Comparison of ENCODE assay signal across 9 cellular contexts in the genomic region with DNA sequence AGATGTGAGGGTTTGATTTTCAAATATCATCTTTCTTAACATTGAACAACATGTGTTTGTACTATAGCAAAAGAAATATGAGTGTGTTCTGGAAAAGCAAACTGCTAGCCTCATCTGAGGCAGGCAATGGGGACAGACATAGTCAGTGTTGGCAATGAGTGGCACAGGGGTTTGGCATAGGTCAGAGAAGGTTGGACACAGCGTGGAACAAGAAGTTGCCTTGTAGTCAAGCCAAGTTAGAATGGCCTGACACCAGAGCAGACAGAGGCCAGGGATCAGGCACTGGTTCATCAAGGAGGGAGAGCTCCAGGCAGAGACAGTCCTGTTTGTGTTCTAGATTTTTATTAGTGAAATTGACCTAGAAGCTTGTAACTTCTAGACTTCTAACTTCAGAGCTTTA.
"Had no signal": no experiment of that assay in that cellular context is flagged by ENCODE, and none has a peak within 500 bp of the region (broad histone marks: within the 10 kb centered on the region; RNA-seq: fewer than 3 reads in every experiment).

No MANE protein-coding gene starts in this region.

- H3K4me3 Mint-ChIP-seq: HFFc6, IgD-negative memory B cell had no signal

- H3K27ac ChIP-seq: GM23248, HL-60 had no signal

- H3K4me1 ChIP-seq: HAP-1 had no signal

- H3K9ac ChIP-seq: GM23248 had no signal

- H3K9me3 ChIP-seq: HAP-1 had no signal

- H3K4me3 ChIP-seq: GM23248, HAP-1 had no signal

- H3K36me3 Mint-ChIP-seq: IgD-negative memory B cell had no signal

- ATAC-seq: HCT116, HepG2 had no signal

- H3K27ac Mint-ChIP-seq: HFFc6, IgD-negative memory B cell had no signal

- DNase-seq: GM23248, GOT3, H7, HFFc6 had no signal

- H2AFZ ChIP-seq: GM23248 had no signal

- H3K36me3 ChIP-seq: HAP-1 had no signal
